Comparison of ENCODE assay signal across 17 cellular contexts in genomic region chr18:9751371-9752031, GRCh38. TPM values are rescaled to one million over a fixed set of nuclear protein-coding genes. Genes with fewer than 3 reads are reported as not detected.
A peak's percentile ranks its signal among the peaks of the same experiment; 100 is the strongest.
DNase-seq lines count a peak whose midpoint lies in the region; ATAC-seq and TF ChIP-seq lines count a peak whose summit lies in the region.
"Had no signal": no experiment of that assay in that cellular context is flagged by ENCODE, and none has a peak within 500 bp of the region (broad histone marks: within the 10 kb centered on the region; RNA-seq: fewer than 3 reads in every experiment).

No MANE protein-coding gene starts in this region.

- no peak overlapping the region for H3K4me3 Mint-ChIP-seq in memory B cell
- H3K4me3 Mint-ChIP-seq in activated CD8-positive, alpha-beta memory T cell treated with anti-CD3 and anti-CD28 coated beads, Interleukin-2, amount 10 ng/mL, durations not matched to agents 7 days and 5 days, result no peak overlapping the region
- H3K4me3 Mint-ChIP-seq: CD8-positive, alpha-beta T cell had no signal

- intact Hi-C loops in lower leg skin (cut with DNase I; ENCODE audit: low total_unique reads), result no loop called here

- CTCF ChIA-PET in activated CD8-positive, alpha-beta memory T cell treated with anti-CD3 and anti-CD28 coated beads, Interleukin-2, amount 10 ng/mL, durations not matched to agents 7 days and 5 days (lab: Charles Lee), result no interaction called here

- no peaks in the 10 kb centered on the region for H3K27me3 Mint-ChIP-seq in memory B cell
- peaks cover 18% of the 10 kb centered on the region for H3K27me3 Mint-ChIP-seq in activated CD8-positive, alpha-beta memory T cell treated with anti-CD3 and anti-CD28 coated beads, Interleukin-2, amount 10 ng/mL, durations not matched to agents 7 days and 5 days

- no peaks in the 10 kb centered on the region for H3K9me3 Mint-ChIP-seq in memory B cell
- no peaks in the 10 kb centered on the region for H3K9me3 Mint-ChIP-seq in activated CD8-positive, alpha-beta memory T cell treated with anti-CD3 and anti-CD28 coated beads, Interleukin-2, amount 10 ng/mL, durations not matched to agents 7 days and 5 days (ENCODE audit: low read depth)
- H3K9me3 Mint-ChIP-seq: CD8-positive, alpha-beta T cell had no signal

- H3K36me3 ChIP-seq in brain microvascular endothelial cell (replicated peaks), result no peaks in the 10 kb centered on the region
- H3K36me3 ChIP-seq: HAP-1 had no signal

- in situ Hi-C loops in brain microvascular endothelial cell (cut with HindIII; ENCODE audit: low pct_ligation_motif_present, low sequenced_read_pairs), result no loop called here

- H3K27ac ChIP-seq in HL-60 (replicated peaks) (peak overlapping the region; percentile 66), brain microvascular endothelial cell (peak overlapping the region; percentile 88)
- H3K27ac ChIP-seq: SJSA1 had no signal

- no peak overlapping the region for H3K4me3 ChIP-seq in HL-60 (replicated peaks; ENCODE audit: insufficient read depth, low read length)
- no peak overlapping the region for H3K4me3 ChIP-seq in brain microvascular endothelial cell (ENCODE audit: low read depth, low read length)
- no peak overlapping the region for H3K4me3 ChIP-seq in lower leg skin (ENCODE audit: low read depth, poor library complexity, severe bottlenecking)
- H3K4me3 ChIP-seq: HAP-1, SJSA1 had no signal

- TF ChIP-seq CTCF in HL-60 (IDR thresholded peaks at IDR 0.05; ENCODE audit: insufficient read depth, low read length) (no peak), brain microvascular endothelial cell (IDR thresholded peaks at IDR 0.05; ENCODE audit: low read depth, low read length, missing control alignments) (no peak), lower leg skin (IDR thresholded peaks at IDR 0.05) (no peak)

- TF ChIP-seq POLR2A in lower leg skin (IDR thresholded peaks at IDR 0.05), result no peak

- DNase-seq in HL-60 (ENCODE audit: low read depth in 1 of 2, low spot score in 1 of 2) (no peak), brain microvascular endothelial cell (no peak), memory B cell (ENCODE audit: low spot score in 2 of 2) (no peak), lower leg skin (ENCODE audit: low spot score in 2 of 2) (no peak)
- DNase-seq in activated CD8-positive, alpha-beta memory T cell treated with anti-CD3 and anti-CD28 coated beads, Interleukin-2, amount 10 ng/mL, durations not matched to agents 7 days and 5 days, result no peak
- DNase-seq: CD8-positive, alpha-beta T cell; DMS79 treated with DMSO at 0.1 percent for 48 hours; MM.1S; NCI-H1092 treated with DMSO at 0.1 percent for 48 hours; NCI-H1694; NCI-H510A treated with DMSO at 0.1 percent for 48 hours; NCI-H82; PC-3 had no signal

- H3K36me3 Mint-ChIP-seq in memory B cell, result peaks cover 5% of the 10 kb centered on the region
- no peaks in the 10 kb centered on the region for H3K36me3 Mint-ChIP-seq in activated CD8-positive, alpha-beta memory T cell treated with anti-CD3 and anti-CD28 coated beads, Interleukin-2, amount 10 ng/mL, durations not matched to agents 7 days and 5 days
- H3K36me3 Mint-ChIP-seq: CD8-positive, alpha-beta T cell had no signal

- WGBS in lower leg skin, 2 donors, result 96% methylated on average over 8 of the region's 8 CpGs

- peak overlapping the region; percentile 53 for H3K27ac Mint-ChIP-seq in memory B cell
- no peak overlapping the region for H3K27ac Mint-ChIP-seq in activated CD8-positive, alpha-beta memory T cell treated with anti-CD3 and anti-CD28 coated beads, Interleukin-2, amount 10 ng/mL, durations not matched to agents 7 days and 5 days
- H3K27ac Mint-ChIP-seq: CD8-positive, alpha-beta T cell had no signal

- ATAC-seq in memory B cell (ENCODE audit: low read depth) (no peak), HG02870 (IDR thresholded peaks at IDR 0.05; ENCODE audit: unreplicated experiment) (no peak), HG03196 (IDR thresholded peaks at IDR 0.05; ENCODE audit: unreplicated experiment) (no peak)
- ATAC-seq in activated CD8-positive, alpha-beta memory T cell treated with anti-CD3 and anti-CD28 coated beads, Interleukin-2, amount 10 ng/mL, durations not matched to agents 7 days and 5 days, result no peak
- ATAC-seq: CD8-positive, alpha-beta T cell; PC-3 had no signal

- H3K4me1 Mint-ChIP-seq in memory B cell, result peaks cover 20% of the 10 kb centered on the region
- H3K4me1 Mint-ChIP-seq in activated CD8-positive, alpha-beta memory T cell treated with anti-CD3 and anti-CD28 coated beads, Interleukin-2, amount 10 ng/mL, durations not matched to agents 7 days and 5 days, result no peaks in the 10 kb centered on the region

- H3K27me3 ChIP-seq in HL-60 (ENCODE audit: insufficient read depth, poor library complexity, severe bottlenecking) (no peaks in the 10 kb centered on the region), brain microvascular endothelial cell (replicated peaks) (no peaks in the 10 kb centered on the region)
- H3K27me3 ChIP-seq: SJSA1 had no signal

RNA-seq across cellular contexts. Expression of gene RAB31, which starts 43.4 kb away (rescaled TPM):
- total RNA-seq in activated CD8-positive, alpha-beta memory T cell treated with anti-CD3 and anti-CD28 coated beads, Interleukin-2, amount 10 ng/mL, durations not matched to agents 7 days and 5 days, result not detected
- total RNA-seq in lower leg skin, result 10 to 100 TPM; 12.2 to 22.0 (median 15.6) TPM

Comparison
In these comparisons a context has a peak if more than half of its experiments do, and no peak if none do; other contexts are left out.
1. RNA of gene RAB31, which starts 43.4 kb away (total RNA-seq): 12.2 to 22.0 TPM in lower leg skin; not detected in activated CD8-positive, alpha-beta memory T cell treated with anti-CD3 and anti-CD28 coated beads, Interleukin-2, amount 10 ng/mL, durations not matched to agents 7 days and 5 days; every median in the first group is over 10 times any median in the second.